ENCODE assay signal across 25 cellular contexts in genomic region chr19:52889931-52890330, GRCh38. TPM values are rescaled to one million over a fixed set of nuclear protein-coding genes. Genes with fewer than 3 reads are reported as not detected.
"Had no signal": no experiment of that assay in that cellular context is flagged by ENCODE, and none has a peak within 500 bp of the region (broad histone marks: within the 10 kb centered on the region; RNA-seq: fewer than 3 reads in every experiment).

No MANE protein-coding gene starts in this region.

- H3K9me3 ChIP-seq: psoas muscle, right lobe of liver, testis, tibial nerve had no signal

- H3K27me3 Mint-ChIP-seq: dendritic cell treated with granulocyte-macrophage colony-stimulating factor and Interleukin-4, amounts not matched to agents 40 ng/mL and 50 ng/mL, for 4 days; effector memory CD8-positive, alpha-beta T cell; naive thymus-derived CD4-positive, alpha-beta T cell; stimulated activated memory B cell treated with anti-CD40 and anti-IgM and Interleukin-4, amounts not matched to agents 10 μg/mL and 1 μg/mL and 100 μg/mL, for 72 hours; stimulated activated naive CD8-positive, alpha-beta T cell treated with anti-CD3 and anti-CD28 coated beads, Interleukin-15, Interleukin-2, amounts not matched to agents 100 ng/mL and 50 ng/mL, for 24 hours had no signal

- DNase-seq: effector memory CD8-positive, alpha-beta T cell; erythroblast; foreskin keratinocyte; immature natural killer cell; kidney; left cardiac atrium; left ventricle myocardium superior; mesenchymal stem cell; naive thymus-derived CD4-positive, alpha-beta T cell; psoas muscle; retina; right lobe of liver; stimulated activated CD4-positive, alpha-beta T cell treated with anti-CD3 and anti-CD28 coated beads, Interleukin-15, amount 100 ng/mL, for 24 hours; stimulated activated CD4-positive, alpha-beta T cell treated with anti-CD3 and anti-CD28 coated beads, Interleukin-1b, Interleukin-23, amount 100 ng/mL, for 48 hours; stimulated activated CD4-positive, alpha-beta T cell treated with anti-CD3 and anti-CD28 coated beads, Interleukin-4, amount 100 ng/mL, for 24 hours; testis had no signal

- FAIRE-seq: colon, endothelial cell of umbilical vein, kidney had no signal

- H3K27me3 ChIP-seq: foreskin keratinocyte, neutrophil, right lobe of liver, testis, tibial nerve had no signal

- H3K4me3 Mint-ChIP-seq: dendritic cell treated with granulocyte-macrophage colony-stimulating factor and Interleukin-4, amounts not matched to agents 40 ng/mL and 50 ng/mL, for 4 days; effector memory CD8-positive, alpha-beta T cell; immature natural killer cell; naive thymus-derived CD4-positive, alpha-beta T cell; stimulated activated memory B cell treated with anti-CD40 and anti-IgM and Interleukin-4, amounts not matched to agents 10 μg/mL and 1 μg/mL and 100 μg/mL, for 72 hours; stimulated activated naive CD8-positive, alpha-beta T cell treated with anti-CD3 and anti-CD28 coated beads, Interleukin-15, Interleukin-2, amounts not matched to agents 100 ng/mL and 50 ng/mL, for 24 hours had no signal

- ATAC-seq: effector memory CD8-positive, alpha-beta T cell; foreskin keratinocyte; left cardiac atrium; left ventricle myocardium superior; naive thymus-derived CD4-positive, alpha-beta T cell; psoas muscle; right lobe of liver; stimulated activated memory B cell treated with anti-CD40 and anti-IgM and Interleukin-4, amounts not matched to agents 10 μg/mL and 1 μg/mL and 100 μg/mL, for 72 hours had no signal

- H3K4me1 ChIP-seq: foreskin keratinocyte, psoas muscle, right lobe of liver, testis, tibial nerve had no signal

- H3K27ac Mint-ChIP-seq: dendritic cell treated with granulocyte-macrophage colony-stimulating factor and Interleukin-4, amounts not matched to agents 40 ng/mL and 50 ng/mL, for 4 days; immature natural killer cell; naive thymus-derived CD4-positive, alpha-beta T cell; stimulated activated memory B cell treated with anti-CD40 and anti-IgM and Interleukin-4, amounts not matched to agents 10 μg/mL and 1 μg/mL and 100 μg/mL, for 72 hours; stimulated activated naive CD8-positive, alpha-beta T cell treated with anti-CD3 and anti-CD28 coated beads, Interleukin-15, Interleukin-2, amounts not matched to agents 100 ng/mL and 50 ng/mL, for 24 hours had no signal

- H3K4me3 ChIP-seq: lung, psoas muscle, right lobe of liver, testis, tibial nerve had no signal

- H3K27ac ChIP-seq: foreskin keratinocyte, neutrophil, psoas muscle, right lobe of liver, testis, tibial nerve had no signal

RNA-seq across cellular contexts. Expression of gene ZNF320, which starts 7.5 kb away (rescaled TPM):
- total RNA-seq: mononuclear cell had no signal
